Comparison of ENCODE assay signal across 14 cellular contexts in the genomic region with DNA sequence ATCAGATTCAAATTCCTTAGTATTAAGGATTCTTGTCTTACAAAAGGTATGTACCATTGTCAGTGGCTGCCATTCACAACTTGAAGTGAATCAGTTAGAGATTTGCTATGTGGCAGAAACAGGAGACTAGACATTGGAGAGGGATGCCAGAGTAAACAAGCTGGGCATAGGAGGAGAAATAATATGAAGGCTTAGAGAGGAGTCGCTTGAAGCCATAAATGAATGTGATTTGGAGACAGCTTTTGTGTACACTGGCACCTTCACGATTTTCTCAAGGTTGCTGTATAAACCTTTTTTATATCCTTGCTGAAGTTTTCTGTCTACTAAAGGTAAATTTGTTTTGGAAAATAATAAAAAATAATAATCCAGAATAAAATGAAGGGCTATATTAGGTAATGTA.
A peak's percentile ranks its signal among the peaks of the same experiment; 100 is the strongest.
DNase-seq lines count a peak whose midpoint lies in the region; ATAC-seq and TF ChIP-seq lines count a peak whose summit lies in the region.
"Had no signal": no experiment of that assay in that cellular context is flagged by ENCODE, and none has a peak within 500 bp of the region (broad histone marks: within the 10 kb centered on the region; RNA-seq: fewer than 3 reads in every experiment).

No MANE protein-coding gene starts in this region.

- peak; percentile 20 for DNase-seq in NCI-H510A treated with DMSO at 0.1 percent for 48 hours (lab: John Stamatoyannopoulos, UW)
- no peak for DNase-seq in NCI-H510A (lab: John Stamatoyannopoulos, UW)
- DNase-seq in NCI-H1092 (lab: John Stamatoyannopoulos, UW) = peak; percentile 10
- peak; percentile 23 for DNase-seq in adipocyte (ENCODE audit: low read depth)
- no peak for DNase-seq in posterior cingulate gyrus
- no peak for DNase-seq in right atrium auricular region (ENCODE audit: low spot score)
- DNase-seq: ACHN; Caco-2; CD4-positive, alpha-beta T cell; H9; IMR-90 had no signal

- H3K36me3 ChIP-seq in adipocyte (ENCODE audit: control insufficient read depth, insufficient read depth, low read length, severe bottlenecking) = no peaks in the 10 kb centered on the region
- no peaks in the 10 kb centered on the region for H3K36me3 ChIP-seq in neuron (ENCODE audit: insufficient read depth, low read length)
- H3K36me3 ChIP-seq in right atrium auricular region = no peaks in the 10 kb centered on the region

- TF ChIP-seq CTCF in right atrium auricular region (IDR thresholded peaks at IDR 0.05) = no peak

- H3K27me3 ChIP-seq in adipocyte (replicated peaks; ENCODE audit: control insufficient read depth, insufficient read depth, low read length) = no peaks in the 10 kb centered on the region
- H3K27me3 ChIP-seq in neuron (ENCODE audit: insufficient read depth, low read length) = no peaks in the 10 kb centered on the region
- no peaks in the 10 kb centered on the region for H3K27me3 ChIP-seq in right atrium auricular region

- H2AFZ ChIP-seq in neuron (ENCODE audit: low read depth, low read length) = peak overlapping the region; percentile 29

- intact Hi-C loops in posterior cingulate gyrus (cut with DNase I) = no loop called here

- H3K9me3 ChIP-seq in adipocyte (ENCODE audit: control insufficient read depth, low read length) = no peaks in the 10 kb centered on the region
- no peaks in the 10 kb centered on the region for H3K9me3 ChIP-seq in neuron (ENCODE audit: low read length)
- H3K9me3 ChIP-seq in right atrium auricular region = no peaks in the 10 kb centered on the region
- H3K9me3 ChIP-seq: Caco-2 had no signal

- H3K4me3 ChIP-seq in adipocyte (ENCODE audit: low read length) (no peak overlapping the region), neuron (ENCODE audit: low read length) (no peak overlapping the region), right atrium auricular region (no peak overlapping the region)

- ATAC-seq in HG03280 (IDR thresholded peaks at IDR 0.05; ENCODE audit: unreplicated experiment) = no peak

- H3K4me1 ChIP-seq in adipocyte (ENCODE audit: control insufficient read depth, insufficient read depth, low read length) (no peaks in the 10 kb centered on the region), neuron (ENCODE audit: insufficient read depth, low read length) (peaks cover 5% of the 10 kb centered on the region), right atrium auricular region (no peaks in the 10 kb centered on the region)
- H3K4me1 ChIP-seq: Caco-2 had no signal

- H3K27ac ChIP-seq in right atrium auricular region = no peak overlapping the region
- H3K27ac ChIP-seq: C4-2B had no signal

- no peak overlapping the region for H3K9ac ChIP-seq in adipocyte (ENCODE audit: low read length)

Comparison
In these comparisons a context has a peak if more than half of its experiments do, and no peak if none do; other contexts are left out.
1. DNase-seq: peak in NCI-H510A treated with DMSO at 0.1 percent for 48 hours (single experiment), NCI-H1092 (single experiment) and adipocyte (single experiment); none in NCI-H510A (single experiment), posterior cingulate gyrus (0 of 10) and right atrium auricular region (single experiment).